15 cellular contexts compared by ENCODE assay signal in genomic region chr5:43658499-43658898, GRCh38. TPM values are rescaled to one million over a fixed set of nuclear protein-coding genes. Genes with fewer than 3 reads are reported as not detected.
DNase-seq lines count a peak whose midpoint lies in the region; ATAC-seq and TF ChIP-seq lines count a peak whose summit lies in the region.
"Had no signal": no experiment of that assay in that cellular context is flagged by ENCODE, and none has a peak within 500 bp of the region (broad histone marks: within the 10 kb centered on the region; RNA-seq: fewer than 3 reads in every experiment).

No MANE protein-coding gene starts in this region.

- TF ChIP-seq POLR2A in sigmoid colon (IDR thresholded peaks at IDR 0.05) = no peak
- no peak for TF ChIP-seq POLR2A in body of pancreas (IDR thresholded peaks at IDR 0.05)

- DNase-seq in EL (peak; percentile 79), fibroblast of peridontal ligament (ENCODE audit: extremely low read depth) (peak; percentile 92), sigmoid colon (no peak), body of pancreas (no peak)
- DNase-seq: activated T-cell treated with anti-CD3 and anti-CD28 coated beads, Interleukin-2, amount 50 U/mL, for 1 hour; anterior cingulate cortex; CD8-positive, alpha-beta memory T cell; KG1; NCI-H2081; substantia nigra had no signal

- intact Hi-C loops in sigmoid colon (cut with DNase I) (no loop called here), body of pancreas (cut with DNase I) (no loop called here)

- no peaks in the 10 kb centered on the region for H3K27me3 ChIP-seq in sigmoid colon
- no peaks in the 10 kb centered on the region for H3K27me3 ChIP-seq in body of pancreas

- H3K4me1 ChIP-seq in sigmoid colon (peaks cover 0 to 11% (median 8%) of the 10 kb centered on the region in 4 donors), body of pancreas (no peaks in the 10 kb centered on the region)

- H3K27ac ChIP-seq in sigmoid colon (peak overlapping the region in 3 of 4 donors; percentile 3 to 65 (median 54)), body of pancreas (no peak overlapping the region)

- ATAC-seq in SK-N-SH treated with all-trans-retinoic acid at 6 μM for 48 hours = peak; percentile 43; the same call in 2 of the 3 replicates
- ATAC-seq in GM19463 (IDR thresholded peaks at IDR 0.05; ENCODE audit: unreplicated experiment) = no peak
- ATAC-seq in HG02840 (IDR thresholded peaks at IDR 0.05; ENCODE audit: low FRiP score, unreplicated experiment) = no peak
- no peak for ATAC-seq in HG02610 (IDR thresholded peaks at IDR 0.05; ENCODE audit: unreplicated experiment)
- ATAC-seq in body of pancreas = no peak
- ATAC-seq: activated CD4-positive, CD25-positive, alpha-beta regulatory T cell treated with anti-CD3 and anti-CD28 coated beads, Interleukin-2, amount 50 U/mL, for 24 hours had no signal

- H3K9me3 ChIP-seq in sigmoid colon = no peaks in the 10 kb centered on the region
- no peaks in the 10 kb centered on the region for H3K9me3 ChIP-seq in body of pancreas

- TF ChIP-seq CTCF in sigmoid colon (IDR thresholded peaks at IDR 0.05) (no peak), body of pancreas (IDR thresholded peaks at IDR 0.05) (no peak)

- no peak for TF ChIP-seq EP300 in sigmoid colon (IDR thresholded peaks at IDR 0.05)

- H3K4me3 ChIP-seq in sigmoid colon (no peak overlapping the region), body of pancreas (no peak overlapping the region)

- H3K36me3 ChIP-seq in sigmoid colon = peaks cover 0 to 62% (median 22%) of the 10 kb centered on the region in 4 donors
- H3K36me3 ChIP-seq in body of pancreas (replicated peaks in 1 of 2; ENCODE audit: insufficient read depth in 1 of 2, low read depth in 2 of 2) = peaks cover 5 to 17% of the 10 kb centered on the region in 2 donors

TF ChIP-seq in SK-N-SH treated with all-trans-retinoic acid at 6 μM for 48 hours, 23 proteins besides CTCF, POLR2A, EP300 and RAD21:
- TF ChIP-seq ZFP3 (CRISPR knock-in tag; IDR thresholded peaks at IDR 0.05) (no peak), TSHZ2 (CRISPR knock-in tag; IDR thresholded peaks at IDR 0.05) (no peak), POU6F1 (CRISPR knock-in tag; IDR thresholded peaks at IDR 0.05; ENCODE audit: borderline replicate concordance, low read depth) (no peak), PPARA (CRISPR knock-in tag; IDR thresholded peaks at IDR 0.05; ENCODE audit: borderline replicate concordance) (no peak), OSR1 (CRISPR knock-in tag; IDR thresholded peaks at IDR 0.05) (no peak), BACH2 (CRISPR knock-in tag; IDR thresholded peaks at IDR 0.05; ENCODE audit: borderline replicate concordance) (no peak), TCF4 (CRISPR knock-in tag; IDR thresholded peaks at IDR 0.05; ENCODE audit: borderline replicate concordance) (no peak), PATZ1 (CRISPR knock-in tag; IDR thresholded peaks at IDR 0.05; ENCODE audit: borderline replicate concordance) (no peak), ZNF70 (CRISPR knock-in tag; IDR thresholded peaks at IDR 0.05) (no peak), RARB (CRISPR knock-in tag; IDR thresholded peaks at IDR 0.05) (no peak), GLIS3 (CRISPR knock-in tag; IDR thresholded peaks at IDR 0.05) (no peak), CREB5 (CRISPR knock-in tag; IDR thresholded peaks at IDR 0.05; ENCODE audit: low read depth) (no peak), ZNF8 (CRISPR knock-in tag; IDR thresholded peaks at IDR 0.05) (no peak), SNAI2 (CRISPR knock-in tag; IDR thresholded peaks at IDR 0.05) (no peak), ZC3H10 (CRISPR knock-in tag; IDR thresholded peaks at IDR 0.05) (no peak), ISL1 (CRISPR knock-in tag; IDR thresholded peaks at IDR 0.05) (no peak; the same call in 1 of the 2 replicates), TOX (CRISPR knock-in tag; IDR thresholded peaks at IDR 0.05; ENCODE audit: borderline replicate concordance) (no peak)
TF ChIP-seq in SK-N-SH treated with all-trans-retinoic acid at 6 μM for 48 hours: peak in this region for 0.

RNA-seq across cellular contexts. Expression of gene NNT, which starts 55.5 kb away (rescaled TPM):
- 10 to 100 TPM; 48.5 to 80.3 (median 73.7) TPM for total RNA-seq in sigmoid colon
- 10 to 100 TPM; 15.7 to 28.8 (median 16.8) TPM for polyA plus RNA-seq in sigmoid colon
- total RNA-seq in body of pancreas = 10 to 100 TPM; 25.1 to 30.1 TPM

Comparison
In these comparisons a context has a peak if more than half of its experiments do, and no peak if none do; other contexts are left out.
1. DNase-seq: peak in EL (single experiment) and fibroblast of peridontal ligament (single experiment); none in sigmoid colon (single experiment) and body of pancreas (0 of 4).
2. H3K27ac ChIP-seq: peak in sigmoid colon (3 of 4); none in body of pancreas (0 of 4).